Comparison of ENCODE assay signal across 12 cellular contexts in the genomic region with DNA sequence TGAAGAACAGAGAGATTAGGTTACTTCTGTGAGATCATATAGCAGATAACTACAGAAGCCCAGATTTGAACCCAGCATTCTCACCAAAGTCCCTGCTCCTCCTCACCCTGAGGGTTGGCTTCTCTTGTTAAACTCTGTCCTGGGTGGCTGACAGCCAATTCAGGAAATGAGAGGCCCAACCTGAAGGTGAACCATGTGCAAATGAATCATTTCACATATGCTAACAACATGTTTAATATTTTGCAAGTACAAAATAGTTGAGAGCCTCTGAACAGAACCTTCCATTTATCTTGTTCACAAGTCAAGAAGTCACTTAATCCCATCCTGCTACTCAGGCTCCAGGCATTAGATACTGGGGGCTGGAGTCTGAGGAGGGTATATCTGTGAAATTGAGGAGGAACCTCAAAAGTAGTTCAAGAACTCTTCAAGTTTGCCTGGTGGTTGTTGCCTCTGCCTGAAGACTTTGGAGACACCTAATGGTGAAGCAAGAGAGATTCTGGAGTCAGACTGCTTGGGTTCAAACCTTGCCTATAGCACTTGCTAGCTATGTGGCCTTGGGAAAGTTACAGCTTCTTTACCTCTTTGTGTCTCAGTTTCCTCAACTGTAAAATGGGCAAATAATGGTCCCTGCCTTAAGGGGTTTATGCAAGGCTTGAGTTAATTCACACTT.
DNase-seq lines count a peak whose midpoint lies in the region; ATAC-seq and TF ChIP-seq lines count a peak whose summit lies in the region.
"Had no signal": no experiment of that assay in that cellular context is flagged by ENCODE, and none has a peak within 500 bp of the region (broad histone marks: within the 10 kb centered on the region; RNA-seq: fewer than 3 reads in every experiment).

No MANE protein-coding gene starts in this region.

- ATAC-seq in activated T-cell treated with anti-CD3 and anti-CD28 coated beads, Interleukin-2, amount 50 U/mL, for 4 hours = no peak
- ATAC-seq in HG03439 (IDR thresholded peaks at IDR 0.05; ENCODE audit: unreplicated experiment) = no peak

- no peaks in the 10 kb centered on the region for H4K20me1 ChIP-seq in osteoblast (ENCODE audit: insufficient read depth, low read length)

- no peaks in the 10 kb centered on the region for H3K27me3 ChIP-seq in osteoblast (ENCODE audit: insufficient read depth, low read length)

- TF ChIP-seq POLR2A in NB4 (IDR thresholded peaks at IDR 0.05; ENCODE audit: extremely low read depth, insufficient read length) = no peak

- H3K4me2 ChIP-seq in osteoblast (ENCODE audit: insufficient read depth, low read length) = no peak overlapping the region

- peak; percentile 14 for TF ChIP-seq CTCF in GM12873 (IDR thresholded peaks at IDR 0.05; ENCODE audit: insufficient read depth, low read depth, low read length, missing control alignments)
- TF ChIP-seq CTCF in NB4 (IDR thresholded peaks at IDR 0.05; ENCODE audit: low read depth, low read length) = no peak
- peak; percentile 47 for TF ChIP-seq CTCF in choroid plexus epithelial cell (conservative IDR thresholded peaks at IDR 0.05; ENCODE audit: low read depth, low read length)
- no peak for TF ChIP-seq CTCF in osteoblast (IDR thresholded peaks at IDR 0.05; ENCODE audit: extremely low read depth, low read depth, low read length)
- no peak for TF ChIP-seq CTCF in glutamatergic neuron (IDR thresholded peaks at IDR 0.05; ENCODE audit: partially characterized antibody, unreplicated experiment)

- no peaks in the 10 kb centered on the region for H3K36me3 Mint-ChIP-seq in activated T-cell treated with anti-CD3 and anti-CD28 coated beads, Interleukin-2, amount 50 U/mL, for 4 hours (ENCODE audit: insufficient read depth)
- H3K36me3 Mint-ChIP-seq in glutamatergic neuron (ENCODE audit: unreplicated experiment) = no peaks in the 10 kb centered on the region
- H3K36me3 Mint-ChIP-seq: activated naive CD4-positive, alpha-beta T cell treated with anti-CD3 and anti-CD28 coated beads, Interleukin-2, amount 10 ng/mL, durations not matched to agents 7 days and 5 days had no signal

- H3K27me3 Mint-ChIP-seq in activated T-cell treated with anti-CD3 and anti-CD28 coated beads, Interleukin-2, amount 50 U/mL, for 4 hours (ENCODE audit: low read depth) = no peaks in the 10 kb centered on the region
- peaks cover 2% of the 10 kb centered on the region for H3K27me3 Mint-ChIP-seq in glutamatergic neuron (ENCODE audit: unreplicated experiment)
- H3K27me3 Mint-ChIP-seq: activated CD4-positive, alpha-beta T cell treated with anti-CD3 and anti-CD28 coated beads, Interleukin-2, amount 10 ng/mL, durations not matched to agents 7 days and 5 days; activated naive CD4-positive, alpha-beta T cell treated with anti-CD3 and anti-CD28 coated beads, Interleukin-2, amount 10 ng/mL, durations not matched to agents 7 days and 5 days had no signal

- H3K36me3 ChIP-seq in osteoblast (ENCODE audit: insufficient read depth, low read length) = no peaks in the 10 kb centered on the region
- H3K36me3 ChIP-seq: prostate gland had no signal

- peak overlapping the region; percentile 26 for H2AFZ ChIP-seq in osteoblast (ENCODE audit: low read length)

- no peaks in the 10 kb centered on the region for H3K9me3 ChIP-seq in osteoblast (ENCODE audit: low read depth, low read length)
- H3K9me3 ChIP-seq: prostate gland had no signal

- H3K9me3 Mint-ChIP-seq in activated T-cell treated with anti-CD3 and anti-CD28 coated beads, Interleukin-2, amount 50 U/mL, for 4 hours = no peaks in the 10 kb centered on the region
- peaks cover 2% of the 10 kb centered on the region for H3K9me3 Mint-ChIP-seq in glutamatergic neuron (ENCODE audit: unreplicated experiment)
- H3K9me3 Mint-ChIP-seq: activated CD4-positive, alpha-beta T cell treated with anti-CD3 and anti-CD28 coated beads, Interleukin-2, amount 10 ng/mL, durations not matched to agents 7 days and 5 days; activated naive CD4-positive, alpha-beta T cell treated with anti-CD3 and anti-CD28 coated beads, Interleukin-2, amount 10 ng/mL, durations not matched to agents 7 days and 5 days had no signal

- H3K27ac ChIP-seq in osteoblast (ENCODE audit: low read depth, low read length) = no peak overlapping the region
- H3K27ac ChIP-seq: prostate gland had no signal

- no peak overlapping the region for H3K27ac Mint-ChIP-seq in glutamatergic neuron (ENCODE audit: unreplicated experiment)
- H3K27ac Mint-ChIP-seq: activated CD4-positive, alpha-beta T cell treated with anti-CD3 and anti-CD28 coated beads, Interleukin-2, amount 10 ng/mL, durations not matched to agents 7 days and 5 days; activated naive CD4-positive, alpha-beta T cell treated with anti-CD3 and anti-CD28 coated beads, Interleukin-2, amount 10 ng/mL, durations not matched to agents 7 days and 5 days had no signal

- no peaks in the 10 kb centered on the region for H3K4me1 Mint-ChIP-seq in activated T-cell treated with anti-CD3 and anti-CD28 coated beads, Interleukin-2, amount 50 U/mL, for 4 hours (ENCODE audit: low read depth)
- H3K4me1 Mint-ChIP-seq in glutamatergic neuron (ENCODE audit: low read depth, unreplicated experiment) = no peaks in the 10 kb centered on the region
- H3K4me1 Mint-ChIP-seq: activated CD4-positive, alpha-beta T cell treated with anti-CD3 and anti-CD28 coated beads, Interleukin-2, amount 10 ng/mL, durations not matched to agents 7 days and 5 days; activated naive CD4-positive, alpha-beta T cell treated with anti-CD3 and anti-CD28 coated beads, Interleukin-2, amount 10 ng/mL, durations not matched to agents 7 days and 5 days had no signal

- H3K4me3 Mint-ChIP-seq in activated T-cell treated with anti-CD3 and anti-CD28 coated beads, Interleukin-2, amount 50 U/mL, for 4 hours = no peak overlapping the region
- no peak overlapping the region for H3K4me3 Mint-ChIP-seq in glutamatergic neuron (ENCODE audit: unreplicated experiment)
- H3K4me3 Mint-ChIP-seq: activated CD4-positive, alpha-beta T cell treated with anti-CD3 and anti-CD28 coated beads, Interleukin-2, amount 10 ng/mL, durations not matched to agents 7 days and 5 days; activated naive CD4-positive, alpha-beta T cell treated with anti-CD3 and anti-CD28 coated beads, Interleukin-2, amount 10 ng/mL, durations not matched to agents 7 days and 5 days had no signal

- DNase-seq in NB4 (ENCODE audit: low read depth) = peak; percentile 4
- DNase-seq in choroid plexus epithelial cell (ENCODE audit: low read depth) = peak; percentile 92
- DNase-seq in osteoblast (ENCODE audit: insufficient read length, low spot score, missing footprints) = peak; percentile 64
- DNase-seq in activated T-cell treated with anti-CD3 and anti-CD28 coated beads, Interleukin-2, amount 50 U/mL, for 4 hours = no peak
- no peak for DNase-seq in glutamatergic neuron
- DNase-seq: activated CD4-positive, alpha-beta T cell treated with anti-CD3 and anti-CD28 coated beads, Interleukin-2, amount 10 ng/mL, durations not matched to agents 7 days and 5 days; activated naive CD4-positive, alpha-beta T cell treated with anti-CD3 and anti-CD28 coated beads, Interleukin-2, amount 10 ng/mL, durations not matched to agents 7 days and 5 days; hypothalamus; NCI-H1436 treated with DMSO at 0.1 percent for 48 hours had no signal

- H3K4me3 ChIP-seq in NB4 (ENCODE audit: low read depth, low read length) (no peak overlapping the region), choroid plexus epithelial cell (ENCODE audit: low read depth, low read length) (no peak overlapping the region), osteoblast (ENCODE audit: insufficient read depth, low read length) (no peak overlapping the region)
- H3K4me3 ChIP-seq: prostate gland had no signal

- peaks cover 11% of the 10 kb centered on the region for H3K4me1 ChIP-seq in osteoblast (ENCODE audit: insufficient read depth, low read length)
- H3K4me1 ChIP-seq: prostate gland had no signal

- H3K79me2 ChIP-seq in osteoblast (ENCODE audit: insufficient read depth, low read length) = no peaks in the 10 kb centered on the region

Comparison
In these comparisons a context has a peak if more than half of its experiments do, and no peak if none do; other contexts are left out.
1. CTCF ChIP-seq: peak in GM12873 (single experiment) and choroid plexus epithelial cell (single experiment); none in NB4 (single experiment), osteoblast (single experiment) and glutamatergic neuron (single experiment).
2. DNase-seq: peak in NB4 (single experiment), choroid plexus epithelial cell (single experiment) and osteoblast (single experiment); none in activated T-cell treated with anti-CD3 and anti-CD28 coated beads, Interleukin-2, amount 50 U/mL, for 4 hours (single experiment) and glutamatergic neuron (single experiment).